In genomic region chr14:96037891-96038557, GRCh38 we compare ENCODE assay signal across 1 cellular context.
TF ChIP-seq lines count a peak whose summit lies in the region.

No MANE protein-coding gene starts in this region.

TF ChIP-seq in HEK293, 187 proteins besides CTCF, POLR2A, EP300 and RAD21 (continued from another document and continues in another):
- TF ChIP-seq ZBTB10 (tag by site-specific recombination; IDR thresholded peaks at IDR 0.05), result no peak; the same call in 1 of the 2 replicates
- no peak for TF ChIP-seq ZNF274 (IDR thresholded peaks at IDR 0.05; ENCODE audit: low read length)
- no peak for TF ChIP-seq ZNF274 (tag by site-specific recombination; IDR thresholded peaks at IDR 0.05; ENCODE audit: borderline replicate concordance)
- peak; percentile 42; the same call in 1 of the 2 replicates for TF ChIP-seq ZNF2 (tag by site-specific recombination; IDR thresholded peaks at IDR 0.05)
- TF ChIP-seq YY1 (tag by site-specific recombination; IDR thresholded peaks at IDR 0.05), result no peak; the same call in 1 of the 2 replicates
- no peak for TF ChIP-seq ZFP3 (tag by site-specific recombination; IDR thresholded peaks at IDR 0.05; ENCODE audit: low read depth)
- TF ChIP-seq TRIM28 (IDR thresholded peaks at IDR 0.05; ENCODE audit: borderline replicate concordance, low read length), result no peak
- TF ChIP-seq ZBTB7A (tag by site-specific recombination; IDR thresholded peaks at IDR 0.05; ENCODE audit: low read depth), result no peak
- no peak for TF ChIP-seq IKZF3 (tag by site-specific recombination; IDR thresholded peaks at IDR 0.05)
- no peak for TF ChIP-seq ZNF280D (tag by site-specific recombination; IDR thresholded peaks at IDR 0.05)
- peak; percentile 96 for TF ChIP-seq SP2 (tag by site-specific recombination; IDR thresholded peaks at IDR 0.05)
- no peak for TF ChIP-seq MEIS1 (CRISPR knock-in tag; IDR thresholded peaks at IDR 0.05; ENCODE audit: borderline replicate concordance)
- TF ChIP-seq ZSCAN18 (tag by site-specific recombination; IDR thresholded peaks at IDR 0.05), result 0 out of 2 replicates have a peak, but pooled peaks have one; percentile 61
- TF ChIP-seq PRDM6 (tag by site-specific recombination; IDR thresholded peaks at IDR 0.05), result no peak
- peak; percentile 11; the same call in 1 of the 2 replicates for TF ChIP-seq INSM2 (tag by site-specific recombination; IDR thresholded peaks at IDR 0.05)
- TF ChIP-seq ZNF148 (tag by site-specific recombination; IDR thresholded peaks at IDR 0.05; ENCODE audit: borderline replicate concordance), result no peak
- no peak for TF ChIP-seq RBAK (tag by site-specific recombination; IDR thresholded peaks at IDR 0.05)
- TF ChIP-seq ZNF394 (tag by site-specific recombination; IDR thresholded peaks at IDR 0.05; ENCODE audit: borderline replicate concordance), result no peak
- no peak for TF ChIP-seq ZNF26 (tag by site-specific recombination; IDR thresholded peaks at IDR 0.05)
- peak; percentile 94 for TF ChIP-seq ZNF366 (tag by site-specific recombination; conservative IDR thresholded peaks at IDR 0.05)
- peak; percentile 90 for TF ChIP-seq WT1 (tag by site-specific recombination; IDR thresholded peaks at IDR 0.05)
- TF ChIP-seq SCRT1 (tag by site-specific recombination; IDR thresholded peaks at IDR 0.05; ENCODE audit: borderline replicate concordance), result no peak
- TF ChIP-seq ZNF768 (tag by site-specific recombination; IDR thresholded peaks at IDR 0.05), result no peak
- peak; percentile 29; the same call in 1 of the 2 replicates for TF ChIP-seq REST (tag by site-specific recombination; IDR thresholded peaks at IDR 0.05)
- peak; percentile 80; the same call in 1 of the 2 replicates for TF ChIP-seq KLF7 (tag by site-specific recombination; IDR thresholded peaks at IDR 0.05; ENCODE audit: borderline replicate concordance)
- no peak for TF ChIP-seq PBX3 (CRISPR knock-in tag; IDR thresholded peaks at IDR 0.05)
